ENCODE assay signal across 9 cellular contexts in genomic region chr2:144358979-144359541, GRCh38.
A peak's percentile ranks its signal among the peaks of the same experiment; 100 is the strongest.
DNase-seq lines count a peak whose midpoint lies in the region; ATAC-seq lines count a peak whose summit lies in the region.
"Had no signal": no experiment of that assay in that cellular context is flagged by ENCODE, and none has a peak within 500 bp of the region (broad histone marks: within the 10 kb centered on the region; RNA-seq: fewer than 3 reads in every experiment).

No MANE protein-coding gene starts in this region.

- H3K9me3 ChIP-seq in CD8-positive, alpha-beta memory T cell (ENCODE audit: low read length), result no peaks in the 10 kb centered on the region
- H3K9me3 ChIP-seq: thoracic aorta had no signal

- no peaks in the 10 kb centered on the region for H3K9me3 Mint-ChIP-seq in CD8-positive, alpha-beta memory T cell

- H3K36me3 ChIP-seq in CD8-positive, alpha-beta memory T cell (ENCODE audit: insufficient read depth, low read length), result no peaks in the 10 kb centered on the region
- H3K36me3 ChIP-seq: thoracic aorta had no signal

- no peak overlapping the region for H3K4me3 ChIP-seq in CD8-positive, alpha-beta memory T cell (ENCODE audit: low read length)
- H3K4me3 ChIP-seq: thoracic aorta had no signal

- ATAC-seq in GM19452 (IDR thresholded peaks at IDR 0.05; ENCODE audit: unreplicated experiment) (peak; percentile 65), HG03439 (IDR thresholded peaks at IDR 0.05; ENCODE audit: unreplicated experiment) (peak; percentile 71)

- POLR2A ChIA-PET in CD8-positive, alpha-beta memory T cell (lab: Charles Lee), result no interaction called here

- H3K27ac ChIP-seq in CD8-positive, alpha-beta memory T cell (ENCODE audit: low read depth, low read length), result no peak overlapping the region

- H3K27me3 ChIP-seq in CD8-positive, alpha-beta memory T cell (ENCODE audit: insufficient read depth, low read length, poor library complexity, severe bottlenecking), result no peaks in the 10 kb centered on the region

- peaks cover 0 to 9% (median 0%) of the 10 kb centered on the region in 3 donors for H3K4me1 Mint-ChIP-seq in CD8-positive, alpha-beta memory T cell

- peak; percentile 71 for DNase-seq in Daoy (ENCODE audit: low read depth)
- DNase-seq in dermis blood vessel endothelial cell, result peak; percentile 51
- DNase-seq in OCI-M2 (lab: John Stamatoyannopoulos, UW; ENCODE audit: unreplicated experiment), result no peak
- DNase-seq in CD8-positive, alpha-beta memory T cell, result no peak
- no peak for DNase-seq in DMS53 (lab: John Stamatoyannopoulos, UW)
- DNase-seq in stimulated activated CD4-positive, alpha-beta T cell treated with anti-CD3 and anti-CD28 coated beads, Interleukin-2, amount 100 ng/mL, for 24 hours, result no peak

- no peaks in the 10 kb centered on the region for H3K4me1 ChIP-seq in CD8-positive, alpha-beta memory T cell (ENCODE audit: insufficient read depth, low read length)

- H3K27me3 Mint-ChIP-seq in CD8-positive, alpha-beta memory T cell, result no peaks in the 10 kb centered on the region

- H3K36me3 Mint-ChIP-seq in CD8-positive, alpha-beta memory T cell, result no peaks in the 10 kb centered on the region

- no peak overlapping the region for H3K4me3 Mint-ChIP-seq in CD8-positive, alpha-beta memory T cell

- H3K27ac Mint-ChIP-seq in CD8-positive, alpha-beta memory T cell, result peak overlapping the region in 1 of 8 donors; percentile 22

- CTCF ChIA-PET in CD8-positive, alpha-beta memory T cell (lab: Charles Lee), result no interaction called here

Comparison
In these comparisons a context has a peak if more than half of its experiments do, and no peak if none do; other contexts are left out.
1. DNase-seq: peak in Daoy (single experiment) and dermis blood vessel endothelial cell (single experiment); none in OCI-M2 (single experiment), CD8-positive, alpha-beta memory T cell (0 of 5), DMS53 (single experiment) and stimulated activated CD4-positive, alpha-beta T cell treated with anti-CD3 and anti-CD28 coated beads, Interleukin-2, amount 100 ng/mL, for 24 hours (0 of 2).